1 cellular context compared by ENCODE assay signal in the genomic region with DNA sequence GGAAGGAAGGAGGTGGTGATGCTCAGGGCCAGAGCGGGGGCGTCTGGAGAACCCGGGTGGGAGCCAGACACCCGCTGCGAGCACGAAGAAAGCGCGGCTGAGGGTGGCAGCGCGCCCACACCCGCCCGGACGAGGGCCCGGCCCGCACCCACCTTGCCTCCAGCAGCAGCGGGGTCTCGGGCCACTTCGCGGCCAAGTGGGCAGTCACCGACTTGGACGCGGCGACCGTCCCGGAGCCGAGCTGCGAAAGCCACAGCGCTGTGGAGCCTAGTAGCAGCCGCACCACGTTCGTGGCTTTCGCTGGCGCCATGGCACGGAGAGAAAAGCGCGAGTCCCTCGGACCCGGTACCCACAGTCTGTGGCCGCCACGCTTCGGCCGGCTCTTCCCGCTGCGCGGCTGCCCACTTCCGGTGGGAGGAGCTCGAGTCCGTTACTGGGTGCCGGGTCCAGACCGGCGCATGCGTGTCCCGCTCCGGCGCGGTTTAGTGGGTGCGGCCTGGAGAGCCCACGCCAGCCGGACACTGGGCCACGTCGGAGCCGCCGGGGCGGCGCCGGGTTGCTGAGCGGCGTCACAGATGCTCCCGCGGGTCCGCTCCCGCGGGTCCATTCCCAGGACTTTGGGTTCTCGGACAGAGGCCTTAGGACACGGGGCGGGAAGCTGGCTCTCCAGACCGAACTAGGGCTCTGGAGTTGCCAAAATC.
A peak's percentile ranks its signal among the peaks of the same experiment; 100 is the strongest.
TF ChIP-seq lines count a peak whose summit lies in the region.

A gene with protein sequence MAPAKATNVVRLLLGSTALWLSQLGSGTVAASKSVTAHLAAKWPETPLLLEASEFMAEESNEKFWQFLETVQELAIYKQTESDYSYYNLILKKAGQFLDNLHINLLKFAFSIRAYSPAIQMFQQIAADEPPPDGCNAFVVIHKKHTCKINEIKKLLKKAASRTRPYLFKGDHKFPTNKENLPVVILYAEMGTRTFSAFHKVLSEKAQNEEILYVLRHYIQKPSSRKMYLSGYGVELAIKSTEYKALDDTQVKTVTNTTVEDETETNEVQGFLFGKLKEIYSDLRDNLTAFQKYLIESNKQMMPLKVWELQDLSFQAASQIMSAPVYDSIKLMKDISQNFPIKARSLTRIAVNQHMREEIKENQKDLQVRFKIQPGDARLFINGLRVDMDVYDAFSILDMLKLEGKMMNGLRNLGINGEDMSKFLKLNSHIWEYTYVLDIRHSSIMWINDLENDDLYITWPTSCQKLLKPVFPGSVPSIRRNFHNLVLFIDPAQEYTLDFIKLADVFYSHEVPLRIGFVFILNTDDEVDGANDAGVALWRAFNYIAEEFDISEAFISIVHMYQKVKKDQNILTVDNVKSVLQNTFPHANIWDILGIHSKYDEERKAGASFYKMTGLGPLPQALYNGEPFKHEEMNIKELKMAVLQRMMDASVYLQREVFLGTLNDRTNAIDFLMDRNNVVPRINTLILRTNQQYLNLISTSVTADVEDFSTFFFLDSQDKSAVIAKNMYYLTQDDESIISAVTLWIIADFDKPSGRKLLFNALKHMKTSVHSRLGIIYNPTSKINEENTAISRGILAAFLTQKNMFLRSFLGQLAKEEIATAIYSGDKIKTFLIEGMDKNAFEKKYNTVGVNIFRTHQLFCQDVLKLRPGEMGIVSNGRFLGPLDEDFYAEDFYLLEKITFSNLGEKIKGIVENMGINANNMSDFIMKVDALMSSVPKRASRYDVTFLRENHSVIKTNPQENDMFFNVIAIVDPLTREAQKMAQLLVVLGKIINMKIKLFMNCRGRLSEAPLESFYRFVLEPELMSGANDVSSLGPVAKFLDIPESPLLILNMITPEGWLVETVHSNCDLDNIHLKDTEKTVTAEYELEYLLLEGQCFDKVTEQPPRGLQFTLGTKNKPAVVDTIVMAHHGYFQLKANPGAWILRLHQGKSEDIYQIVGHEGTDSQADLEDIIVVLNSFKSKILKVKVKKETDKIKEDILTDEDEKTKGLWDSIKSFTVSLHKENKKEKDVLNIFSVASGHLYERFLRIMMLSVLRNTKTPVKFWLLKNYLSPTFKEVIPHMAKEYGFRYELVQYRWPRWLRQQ (N-terminal part only) (minus strand): TSS at position 399 of the 701 bp plus-strand sequence. CDS start 89 bp downstream, at position 310.

TF ChIP-seq in HEK293, 187 proteins besides CTCF, POLR2A, EP300 and RAD21 (continued from another document and continues in another):
- TF ChIP-seq, protein P1, sequence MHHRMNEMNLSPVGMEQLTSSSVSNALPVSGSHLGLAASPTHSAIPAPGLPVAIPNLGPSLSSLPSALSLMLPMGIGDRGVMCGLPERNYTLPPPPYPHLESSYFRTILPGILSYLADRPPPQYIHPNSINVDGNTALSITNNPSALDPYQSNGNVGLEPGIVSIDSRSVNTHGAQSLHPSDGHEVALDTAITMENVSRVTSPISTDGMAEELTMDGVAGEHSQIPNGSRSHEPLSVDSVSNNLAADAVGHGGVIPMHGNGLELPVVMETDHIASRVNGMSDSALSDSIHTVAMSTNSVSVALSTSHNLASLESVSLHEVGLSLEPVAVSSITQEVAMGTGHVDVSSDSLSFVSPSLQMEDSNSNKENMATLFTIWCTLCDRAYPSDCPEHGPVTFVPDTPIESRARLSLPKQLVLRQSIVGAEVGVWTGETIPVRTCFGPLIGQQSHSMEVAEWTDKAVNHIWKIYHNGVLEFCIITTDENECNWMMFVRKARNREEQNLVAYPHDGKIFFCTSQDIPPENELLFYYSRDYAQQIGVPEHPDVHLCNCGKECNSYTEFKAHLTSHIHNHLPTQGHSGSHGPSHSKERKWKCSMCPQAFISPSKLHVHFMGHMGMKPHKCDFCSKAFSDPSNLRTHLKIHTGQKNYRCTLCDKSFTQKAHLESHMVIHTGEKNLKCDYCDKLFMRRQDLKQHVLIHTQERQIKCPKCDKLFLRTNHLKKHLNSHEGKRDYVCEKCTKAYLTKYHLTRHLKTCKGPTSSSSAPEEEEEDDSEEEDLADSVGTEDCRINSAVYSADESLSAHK (tag by site-specific recombination; IDR thresholded peaks at IDR 0.05): peak; percentile 7; the same call in 1 of the 2 replicates
- TF ChIP-seq ZNF140 (tag by site-specific recombination; IDR thresholded peaks at IDR 0.05) (no peak), ZEB2 (tag by site-specific recombination; IDR thresholded peaks at IDR 0.05) (peak; percentile 77; the same call in 1 of the 2 replicates), ZNF274 (IDR thresholded peaks at IDR 0.05; ENCODE audit: low read length) (no peak), ZNF274 (tag by site-specific recombination; IDR thresholded peaks at IDR 0.05; ENCODE audit: borderline replicate concordance) (no peak), ZNF266 (tag by site-specific recombination; IDR thresholded peaks at IDR 0.05; ENCODE audit: low read depth) (no peak), ZNF624 (tag by site-specific recombination; IDR thresholded peaks at IDR 0.05) (no peak), ZNF354C (tag by site-specific recombination; IDR thresholded peaks at IDR 0.05; ENCODE audit: borderline replicate concordance, low read depth) (no peak), SETDB1 (IDR thresholded peaks at IDR 0.05; ENCODE audit: insufficient read length, low read length) (no peak), ZNF626 (tag by site-specific recombination; IDR thresholded peaks at IDR 0.05) (no peak), ZNF133 (tag by site-specific recombination; IDR thresholded peaks at IDR 0.05) (no peak), ZBTB8A (tag by site-specific recombination; IDR thresholded peaks at IDR 0.05) (peak; percentile 52), GLI2 (tag by site-specific recombination; IDR thresholded peaks at IDR 0.05; ENCODE audit: borderline replicate concordance, low read depth) (no peak), GLIS2 (tag by site-specific recombination; IDR thresholded peaks at IDR 0.05) (0 out of 2 replicates have a peak, but pooled peaks have one; percentile 19), ZNF473 (tag by site-specific recombination; IDR thresholded peaks at IDR 0.05) (no peak), HOXD13 (CRISPR knock-in tag; IDR thresholded peaks at IDR 0.05; ENCODE audit: borderline replicate concordance) (no peak), MEIS1 (CRISPR knock-in tag; IDR thresholded peaks at IDR 0.05; ENCODE audit: borderline replicate concordance) (no peak), ZNF16 (tag by site-specific recombination; IDR thresholded peaks at IDR 0.05; ENCODE audit: low read depth) (no peak), ZNF555 (tag by site-specific recombination; conservative IDR thresholded peaks at IDR 0.05) (no peak), ZNF843 (tag by site-specific recombination; IDR thresholded peaks at IDR 0.05) (no peak), ZFP3 (tag by site-specific recombination; IDR thresholded peaks at IDR 0.05; ENCODE audit: low read depth) (no peak), ZNF211 (tag by site-specific recombination; IDR thresholded peaks at IDR 0.05; ENCODE audit: low read depth) (no peak), ZNF132 (tag by site-specific recombination; IDR thresholded peaks at IDR 0.05; ENCODE audit: borderline replicate concordance) (no peak), SP7 (tag by site-specific recombination; IDR thresholded peaks at IDR 0.05) (no peak; the same call in 1 of the 2 replicates), ZNF112 (tag by site-specific recombination; IDR thresholded peaks at IDR 0.05) (no peak), TRIM28 (IDR thresholded peaks at IDR 0.05; ENCODE audit: borderline replicate concordance, low read length) (no peak), ZNF214 (tag by site-specific recombination; IDR thresholded peaks at IDR 0.05; ENCODE audit: borderline replicate concordance) (no peak), ZNF530 (tag by site-specific recombination; IDR thresholded peaks at IDR 0.05; ENCODE audit: low read depth) (no peak), ZNF621 (tag by site-specific recombination; IDR thresholded peaks at IDR 0.05) (no peak), YY1 (tag by site-specific recombination; IDR thresholded peaks at IDR 0.05) (peak; percentile 58; the same call in 1 of the 2 replicates), ZNF660 (tag by site-specific recombination; IDR thresholded peaks at IDR 0.05) (0 out of 2 replicates have a peak, but pooled peaks have one; percentile 44), ZFP69B (tag by site-specific recombination; IDR thresholded peaks at IDR 0.05) (peak; percentile 36; the same call in 1 of the 2 replicates), ZNF629 (tag by site-specific recombination; IDR thresholded peaks at IDR 0.05) (peak; percentile 84), ZNF335 (tag by site-specific recombination; conservative IDR thresholded peaks at IDR 0.05) (peak; percentile 73), ZNF571 (tag by site-specific recombination; IDR thresholded peaks at IDR 0.05) (no peak), KLF8 (tag by site-specific recombination; IDR thresholded peaks at IDR 0.05) (no peak), ZFHX2 (tag by site-specific recombination; conservative IDR thresholded peaks at IDR 0.05) (peak; percentile 93), KLF1 (tag by site-specific recombination; IDR thresholded peaks at IDR 0.05) (no peak), ZBTB7A (tag by site-specific recombination; IDR thresholded peaks at IDR 0.05; ENCODE audit: low read depth) (peak; percentile 51; the same call in 1 of the 2 replicates)
- TF ChIP-seq, protein P2, sequence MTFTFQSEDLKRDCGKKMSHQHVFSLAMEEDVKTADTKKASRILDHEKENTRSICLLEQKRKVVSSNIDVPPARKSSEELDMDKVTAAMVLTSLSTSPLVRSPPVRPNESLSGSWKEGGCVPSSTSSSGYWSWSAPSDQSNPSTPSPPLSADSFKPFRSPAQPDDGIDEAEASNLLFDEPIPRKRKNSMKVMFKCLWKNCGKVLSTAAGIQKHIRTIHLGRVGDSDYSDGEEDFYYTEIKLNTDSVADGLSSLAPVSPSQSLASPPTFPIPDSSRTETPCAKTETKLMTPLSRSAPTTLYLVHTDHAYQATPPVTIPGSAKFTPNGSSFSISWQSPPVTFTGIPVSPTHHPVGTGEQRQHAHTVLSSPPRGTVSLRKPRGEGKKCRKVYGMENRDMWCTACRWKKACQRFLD (tag by site-specific recombination; IDR thresholded peaks at IDR 0.05): no peak
- TF ChIP-seq, protein P3, sequence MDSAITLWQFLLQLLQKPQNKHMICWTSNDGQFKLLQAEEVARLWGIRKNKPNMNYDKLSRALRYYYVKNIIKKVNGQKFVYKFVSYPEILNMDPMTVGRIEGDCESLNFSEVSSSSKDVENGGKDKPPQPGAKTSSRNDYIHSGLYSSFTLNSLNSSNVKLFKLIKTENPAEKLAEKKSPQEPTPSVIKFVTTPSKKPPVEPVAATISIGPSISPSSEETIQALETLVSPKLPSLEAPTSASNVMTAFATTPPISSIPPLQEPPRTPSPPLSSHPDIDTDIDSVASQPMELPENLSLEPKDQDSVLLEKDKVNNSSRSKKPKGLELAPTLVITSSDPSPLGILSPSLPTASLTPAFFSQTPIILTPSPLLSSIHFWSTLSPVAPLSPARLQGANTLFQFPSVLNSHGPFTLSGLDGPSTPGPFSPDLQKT (IDR thresholded peaks at IDR 0.05; ENCODE audit: borderline replicate concordance, low read depth, low read length): no peak; the same call in 1 of the 2 replicates
- TF ChIP-seq, protein P4, sequence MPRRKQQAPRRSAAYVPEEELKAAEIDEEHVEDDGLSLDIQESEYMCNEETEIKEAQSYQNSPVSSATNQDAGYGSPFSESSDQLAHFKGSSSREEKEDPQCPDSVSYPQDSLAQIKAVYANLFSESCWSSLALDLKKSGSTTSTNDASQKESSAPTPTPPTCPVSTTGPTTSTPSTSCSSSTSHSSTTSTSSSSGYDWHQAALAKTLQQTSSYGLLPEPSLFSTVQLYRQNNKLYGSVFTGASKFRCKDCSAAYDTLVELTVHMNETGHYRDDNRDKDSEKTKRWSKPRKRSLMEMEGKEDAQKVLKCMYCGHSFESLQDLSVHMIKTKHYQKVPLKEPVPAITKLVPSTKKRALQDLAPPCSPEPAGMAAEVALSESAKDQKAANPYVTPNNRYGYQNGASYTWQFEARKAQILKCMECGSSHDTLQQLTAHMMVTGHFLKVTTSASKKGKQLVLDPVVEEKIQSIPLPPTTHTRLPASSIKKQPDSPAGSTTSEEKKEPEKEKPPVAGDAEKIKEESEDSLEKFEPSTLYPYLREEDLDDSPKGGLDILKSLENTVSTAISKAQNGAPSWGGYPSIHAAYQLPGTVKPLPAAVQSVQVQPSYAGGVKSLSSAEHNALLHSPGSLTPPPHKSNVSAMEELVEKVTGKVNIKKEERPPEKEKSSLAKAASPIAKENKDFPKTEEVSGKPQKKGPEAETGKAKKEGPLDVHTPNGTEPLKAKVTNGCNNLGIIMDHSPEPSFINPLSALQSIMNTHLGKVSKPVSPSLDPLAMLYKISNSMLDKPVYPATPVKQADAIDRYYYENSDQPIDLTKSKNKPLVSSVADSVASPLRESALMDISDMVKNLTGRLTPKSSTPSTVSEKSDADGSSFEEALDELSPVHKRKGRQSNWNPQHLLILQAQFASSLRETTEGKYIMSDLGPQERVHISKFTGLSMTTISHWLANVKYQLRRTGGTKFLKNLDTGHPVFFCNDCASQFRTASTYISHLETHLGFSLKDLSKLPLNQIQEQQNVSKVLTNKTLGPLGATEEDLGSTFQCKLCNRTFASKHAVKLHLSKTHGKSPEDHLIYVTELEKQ (tag by site-specific recombination; IDR thresholded peaks at IDR 0.05; ENCODE audit: borderline replicate concordance): no peak
- TF ChIP-seq, protein P5, sequence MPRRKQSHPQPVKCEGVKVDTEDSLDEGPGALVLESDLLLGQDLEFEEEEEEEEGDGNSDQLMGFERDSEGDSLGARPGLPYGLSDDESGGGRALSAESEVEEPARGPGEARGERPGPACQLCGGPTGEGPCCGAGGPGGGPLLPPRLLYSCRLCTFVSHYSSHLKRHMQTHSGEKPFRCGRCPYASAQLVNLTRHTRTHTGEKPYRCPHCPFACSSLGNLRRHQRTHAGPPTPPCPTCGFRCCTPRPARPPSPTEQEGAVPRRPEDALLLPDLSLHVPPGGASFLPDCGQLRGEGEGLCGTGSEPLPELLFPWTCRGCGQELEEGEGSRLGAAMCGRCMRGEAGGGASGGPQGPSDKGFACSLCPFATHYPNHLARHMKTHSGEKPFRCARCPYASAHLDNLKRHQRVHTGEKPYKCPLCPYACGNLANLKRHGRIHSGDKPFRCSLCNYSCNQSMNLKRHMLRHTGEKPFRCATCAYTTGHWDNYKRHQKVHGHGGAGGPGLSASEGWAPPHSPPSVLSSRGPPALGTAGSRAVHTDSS (tag by site-specific recombination; IDR thresholded peaks at IDR 0.05): no peak
- TF ChIP-seq, protein P6, sequence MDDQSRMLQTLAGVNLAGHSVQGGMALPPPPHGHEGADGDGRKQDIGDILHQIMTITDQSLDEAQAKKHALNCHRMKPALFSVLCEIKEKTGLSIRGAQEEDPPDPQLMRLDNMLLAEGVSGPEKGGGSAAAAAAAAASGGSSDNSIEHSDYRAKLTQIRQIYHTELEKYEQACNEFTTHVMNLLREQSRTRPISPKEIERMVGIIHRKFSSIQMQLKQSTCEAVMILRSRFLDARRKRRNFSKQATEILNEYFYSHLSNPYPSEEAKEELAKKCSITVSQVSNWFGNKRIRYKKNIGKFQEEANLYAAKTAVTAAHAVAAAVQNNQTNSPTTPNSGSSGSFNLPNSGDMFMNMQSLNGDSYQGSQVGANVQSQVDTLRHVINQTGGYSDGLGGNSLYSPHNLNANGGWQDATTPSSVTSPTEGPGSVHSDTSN (CRISPR knock-in tag; IDR thresholded peaks at IDR 0.05): no peak; the same call in 1 of the 2 replicates
- TF ChIP-seq, protein P7, sequence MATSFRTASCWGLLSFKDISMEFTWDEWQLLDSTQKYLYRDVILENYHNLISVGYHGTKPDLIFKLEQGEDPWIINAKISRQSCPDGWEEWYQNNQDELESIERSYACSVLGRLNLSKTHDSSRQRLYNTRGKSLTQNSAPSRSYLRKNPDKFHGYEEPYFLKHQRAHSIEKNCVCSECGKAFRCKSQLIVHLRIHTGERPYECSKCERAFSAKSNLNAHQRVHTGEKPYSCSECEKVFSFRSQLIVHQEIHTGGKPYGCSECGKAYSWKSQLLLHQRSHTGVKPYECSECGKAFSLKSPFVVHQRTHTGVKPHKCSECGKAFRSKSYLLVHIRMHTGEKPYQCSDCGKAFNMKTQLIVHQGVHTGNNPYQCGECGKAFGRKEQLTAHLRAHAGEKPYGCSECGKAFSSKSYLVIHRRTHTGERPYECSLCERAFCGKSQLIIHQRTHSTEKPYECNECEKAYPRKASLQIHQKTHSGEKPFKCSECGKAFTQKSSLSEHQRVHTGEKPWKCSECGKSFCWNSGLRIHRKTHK (tag by site-specific recombination; IDR thresholded peaks at IDR 0.05): no peak
